Comparison of ENCODE assay signal across 1 cellular context in genomic region chr1:1833456-1833855, GRCh38.
TF ChIP-seq lines count a peak whose summit lies in the region.

No MANE protein-coding gene starts in this region.

TF ChIP-seq in GM12878, 131 proteins besides CTCF, POLR2A, EP300 and RAD21:
- TF ChIP-seq SRF (IDR thresholded peaks at IDR 0.05; ENCODE audit: low read depth in 2 of 2, low read length in 2 of 2), result no peak
- 0 out of 2 replicates have a peak, but pooled peaks have one; percentile 12 for TF ChIP-seq NRF1 (conservative IDR thresholded peaks at IDR 0.05; ENCODE audit: low read depth, low read length)
